In genomic region chr1:229855999-229856650, GRCh38 we compare ENCODE assay signal across 8 cellular contexts.
DNase-seq lines count a peak whose midpoint lies in the region; ATAC-seq and TF ChIP-seq lines count a peak whose summit lies in the region.

No MANE protein-coding gene starts in this region.

- H3K4me1 ChIP-seq in GM23338 (ENCODE audit: insufficient read depth) = no peaks in the 10 kb centered on the region
- H3K4me1 ChIP-seq in spleen = peaks cover 0 to 16% (median 13%) of the 10 kb centered on the region in 6 donors

- TF ChIP-seq POLR2A in spleen (IDR thresholded peaks at IDR 0.05) = no peak

- TF ChIP-seq CTCF in GM23338 (conservative IDR thresholded peaks at IDR 0.05; ENCODE audit: low read depth in 2 of 2) = no peak
- no peak for TF ChIP-seq CTCF in spleen (IDR thresholded peaks at IDR 0.05 in 8 of 11, conservative IDR thresholded peaks at IDR 0.05 in 3 of 11)

- H3K4me3 Mint-ChIP-seq in GM23338 = no peak overlapping the region
- H3K4me3 Mint-ChIP-seq in activated naive CD8-positive, alpha-beta T cell treated with anti-CD3 and anti-CD28 coated beads, Interleukin-2, amount 10 ng/mL, durations not matched to agents 7 days and 5 days = peak overlapping the region; percentile 81

- ATAC-seq in GM23338 = peak; percentile 89
- peak; percentile 88 for ATAC-seq in activated naive CD8-positive, alpha-beta T cell treated with anti-CD3 and anti-CD28 coated beads, Interleukin-2, amount 10 ng/mL, durations not matched to agents 7 days and 5 days (ENCODE audit: low read depth)

- peak overlapping the region; percentile 76 for H2AFZ ChIP-seq in GM23338

- H3K36me3 ChIP-seq in GM23338 (ENCODE audit: insufficient read depth) = no peaks in the 10 kb centered on the region
- H3K36me3 ChIP-seq in spleen = no peaks in the 10 kb centered on the region

- no peaks in the 10 kb centered on the region for H4K20me1 ChIP-seq in GM23338 (replicated peaks; ENCODE audit: insufficient read depth)

- no peak overlapping the region for H3K4me2 ChIP-seq in GM23338

- no peak overlapping the region for H3K27ac Mint-ChIP-seq in GM23338
- peak overlapping the region; percentile 34 for H3K27ac Mint-ChIP-seq in activated naive CD8-positive, alpha-beta T cell treated with anti-CD3 and anti-CD28 coated beads, Interleukin-2, amount 10 ng/mL, durations not matched to agents 7 days and 5 days

- H3K4me3 ChIP-seq in GM23338 = no peak overlapping the region
- H3K4me3 ChIP-seq in spleen = peak overlapping the region in 5 of 8 donors; percentile 17 to 65 (median 26)

- H3K9me3 Mint-ChIP-seq in GM23338 = no peaks in the 10 kb centered on the region
- H3K9me3 Mint-ChIP-seq in activated naive CD8-positive, alpha-beta T cell treated with anti-CD3 and anti-CD28 coated beads, Interleukin-2, amount 10 ng/mL, durations not matched to agents 7 days and 5 days = no peaks in the 10 kb centered on the region

- H3K27me3 ChIP-seq in GM23338 (ENCODE audit: insufficient read depth) (no peaks in the 10 kb centered on the region), spleen (replicated peaks in 1 of 7) (no peaks in the 10 kb centered on the region)

- H3K27ac ChIP-seq in GM23338 (ENCODE audit: low read depth) (no peak overlapping the region), spleen (peak overlapping the region; percentile 20 to 86 (median 63))

- H3K79me2 ChIP-seq in GM23338 (replicated peaks; ENCODE audit: insufficient read depth) = no peaks in the 10 kb centered on the region

- H3F3A ChIP-seq in GM23338 (replicated peaks; ENCODE audit: low read depth) = no peaks in the 10 kb centered on the region

- H3K27me3 Mint-ChIP-seq in GM23338 (ENCODE audit: insufficient read depth, low read depth, poor library complexity) = peaks cover 6% of the 10 kb centered on the region
- H3K27me3 Mint-ChIP-seq in activated naive CD8-positive, alpha-beta T cell treated with anti-CD3 and anti-CD28 coated beads, Interleukin-2, amount 10 ng/mL, durations not matched to agents 7 days and 5 days = no peaks in the 10 kb centered on the region

- intact Hi-C loops in spleen (cut with DNase I; ENCODE audit: low total_unique reads) = no loop called here

- 21 to 46% (median 31%) methylated on average over 5 to 7 of the region's 7 CpGs for WGBS in spleen, 5 donors

- POLR2A ChIA-PET in activated naive CD8-positive, alpha-beta T cell treated with anti-CD3 and anti-CD28 coated beads, Interleukin-2, amount 10 ng/mL, durations not matched to agents 7 days and 5 days (lab: Charles Lee) = no interaction called here

- no peaks in the 10 kb centered on the region for H3K9me2 ChIP-seq in GM23338 (ENCODE audit: insufficient read depth)

- peaks cover under 1% of the 10 kb centered on the region for H3K4me1 Mint-ChIP-seq in GM23338
- peaks cover 5% of the 10 kb centered on the region for H3K4me1 Mint-ChIP-seq in activated naive CD8-positive, alpha-beta T cell treated with anti-CD3 and anti-CD28 coated beads, Interleukin-2, amount 10 ng/mL, durations not matched to agents 7 days and 5 days

- H3K9me3 ChIP-seq in spleen = no peaks in the 10 kb centered on the region

- no peaks in the 10 kb centered on the region for H3K36me3 Mint-ChIP-seq in GM23338 (ENCODE audit: low read depth)
- H3K36me3 Mint-ChIP-seq in activated naive CD8-positive, alpha-beta T cell treated with anti-CD3 and anti-CD28 coated beads, Interleukin-2, amount 10 ng/mL, durations not matched to agents 7 days and 5 days = no peaks in the 10 kb centered on the region

- peak; percentile 21 for DNase-seq in activated CD4-positive, alpha-beta T cell treated with anti-CD3 and anti-CD28 coated beads for 48 hours
- no peak for DNase-seq in activated CD4-positive, alpha-beta T cell treated with anti-CD3 and anti-CD28 coated beads, Interleukin-2, amount 50 U/mL, for 1 hour
- DNase-seq in GM23338 (ENCODE audit: low spot score) (peak; percentile 19), M059J (ENCODE audit: low read depth) (peak; percentile 25), spleen (peak; percentile 89), COLO829 (ENCODE audit: low spot score) (no peak), D341Med (ENCODE audit: low spot score) (no peak)
- DNase-seq in activated naive CD8-positive, alpha-beta T cell treated with anti-CD3 and anti-CD28 coated beads, Interleukin-2, amount 10 ng/mL, durations not matched to agents 7 days and 5 days = peak; percentile 35

TF ChIP-seq in GM23338, 12 proteins besides CTCF, POLR2A, EP300 and RAD21:
- no peak for TF ChIP-seq STAT1 (IDR thresholded peaks at IDR 0.05; ENCODE audit: unreplicated experiment)
- no peak for TF ChIP-seq CREB1 (CRISPR knock-in tag; IDR thresholded peaks at IDR 0.05; ENCODE audit: low read depth)

Comparison
In these comparisons a context has a peak if more than half of its experiments do, and no peak if none do; other contexts are left out.
1. DNase-seq: peak in activated CD4-positive, alpha-beta T cell treated with anti-CD3 and anti-CD28 coated beads for 48 hours (single experiment), GM23338 (single experiment), M059J (single experiment), activated naive CD8-positive, alpha-beta T cell treated with anti-CD3 and anti-CD28 coated beads, Interleukin-2, amount 10 ng/mL, durations not matched to agents 7 days and 5 days (single experiment) and spleen (single experiment); none in activated CD4-positive, alpha-beta T cell treated with anti-CD3 and anti-CD28 coated beads, Interleukin-2, amount 50 U/mL, for 1 hour (single experiment), COLO829 (single experiment) and D341Med (single experiment).